ENCODE assay signal across 11 cellular contexts in the genomic region with DNA sequence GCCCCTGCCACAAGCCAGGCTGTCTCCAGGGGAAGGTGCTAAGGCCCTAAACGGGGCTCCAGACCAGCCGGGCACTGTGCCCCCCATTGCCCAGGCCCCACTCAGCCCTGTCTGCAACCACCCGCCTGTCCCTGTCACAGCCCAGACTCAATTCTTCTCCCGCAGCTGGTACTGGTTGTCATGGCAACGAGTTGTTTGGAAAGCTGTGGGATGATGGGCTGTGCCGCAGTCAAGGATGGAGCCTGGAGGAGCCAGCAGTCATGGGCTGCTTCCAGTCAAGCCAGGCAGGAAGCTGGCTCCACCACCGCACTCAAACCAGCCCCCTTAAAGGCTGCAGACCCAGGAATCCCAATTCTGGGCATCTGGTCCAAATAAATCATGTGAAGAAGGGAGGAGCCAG. TPM values are rescaled to one million over a fixed set of nuclear protein-coding genes. Genes with fewer than 3 reads are reported as not detected.
DNase-seq lines count a peak whose midpoint lies in the region; ATAC-seq and TF ChIP-seq lines count a peak whose summit lies in the region.
"Had no signal": no experiment of that assay in that cellular context is flagged by ENCODE, and none has a peak within 500 bp of the region (broad histone marks: within the 10 kb centered on the region; RNA-seq: fewer than 3 reads in every experiment).

No MANE protein-coding gene starts in this region.

- no peak overlapping the region for H3K27ac ChIP-seq in A673 (ENCODE audit: low read depth, low read length, poor library complexity, severe bottlenecking)

- no peak for ATAC-seq in GM21423 (IDR thresholded peaks at IDR 0.05; ENCODE audit: unreplicated experiment)

- no peak overlapping the region for H3K4me3 Mint-ChIP-seq in CD14-positive monocyte
- H3K4me3 Mint-ChIP-seq: memory B cell had no signal

- H3K27ac Mint-ChIP-seq in CD14-positive monocyte, result no peak overlapping the region
- H3K27ac Mint-ChIP-seq: memory B cell had no signal

- CTCF ChIA-PET in A673 (lab: Charles Lee), result interaction anchor here (0.5 to 1.0 kb wide), 2 partner anchors 22 to 153 kb away, joined by 4 to 7 read pairs; no protein-coding TSS in a partner anchor
- CTCF ChIA-PET in HEK293T (lab: Yijun Ruan, JAX), result no interaction called here

- no peaks in the 10 kb centered on the region for H3K36me3 Mint-ChIP-seq in CD14-positive monocyte
- H3K36me3 Mint-ChIP-seq: memory B cell had no signal

- POLR2A ChIA-PET in A673 (lab: Charles Lee; ENCODE audit: low non-redundant PET), result no interaction called here
- POLR2A ChIA-PET in HEK293T (lab: Yijun Ruan, JAX), result no interaction called here

- H3K36me3 ChIP-seq in A673 (ENCODE audit: insufficient read depth, low read length, poor library complexity, severe bottlenecking), result no peaks in the 10 kb centered on the region

- peak; percentile 60 for DNase-seq in A673 (ENCODE audit: low spot score)
- peak; percentile 64 for DNase-seq in NCI-H1092 (lab: John Stamatoyannopoulos, UW)
- DNase-seq in SW480 (ENCODE audit: low spot score), result peak; percentile 13
- DNase-seq in iPS DF 19.7 (ENCODE audit: low read depth, low spot score), result peak; percentile 40
- no peak for DNase-seq in HEK293T (ENCODE audit: extremely low spot score)
- no peak for DNase-seq in CD14-positive monocyte (ENCODE audit: low spot score)
- no peak for DNase-seq in central memory CD4-positive, alpha-beta T cell
- DNase-seq: aorta had no signal

- H3K4me1 Mint-ChIP-seq in CD14-positive monocyte, result peaks cover 11% of the 10 kb centered on the region

- H3K4me3 ChIP-seq in A673 (ENCODE audit: low read depth, low read length, poor library complexity, severe bottlenecking), result no peak overlapping the region

- peaks cover 9 to 16% (median 15%) of the 10 kb centered on the region in 3 donors for H3K27me3 Mint-ChIP-seq in CD14-positive monocyte (ENCODE audit: low read depth in 3 of 3)
- H3K27me3 Mint-ChIP-seq: memory B cell had no signal

- H3K4me1 ChIP-seq in A673 (ENCODE audit: insufficient read depth, low read length, poor library complexity, severe bottlenecking), result no peaks in the 10 kb centered on the region

- H3K9me3 Mint-ChIP-seq in CD14-positive monocyte, result peaks cover 0 to 4% (median 0%) of the 10 kb centered on the region in 7 donors
- H3K9me3 Mint-ChIP-seq: memory B cell had no signal

- TF ChIP-seq CTCF in A673 (conservative IDR thresholded peaks at IDR 0.05; ENCODE audit: low read depth, low read length) (no peak), CD14-positive monocyte (IDR thresholded peaks at IDR 0.05) (no peak)

- intact Hi-C loops in A673 (cut with micrococcal nuclease; ENCODE audit: unreplicated experiment) (no loop called here), CD14-positive monocyte (cut with micrococcal nuclease) (loop anchor here in 1 of 2 donors (10.0 kb wide), 1 partner anchor 93 kb away; no protein-coding TSS in a partner anchor)

- H3K27me3 ChIP-seq in A673 (replicated peaks; ENCODE audit: insufficient read depth, low read depth, low read length, poor library complexity), result no peaks in the 10 kb centered on the region

- no peaks in the 10 kb centered on the region for H3K9me3 ChIP-seq in A673 (ENCODE audit: low read depth, low read length, poor library complexity, severe bottlenecking)

- BruUV-seq in A673 (replicated peaks; lab: Mats Ljungman, UMichigan), result no TSS peak

TF ChIP-seq in HEK293T, 16 proteins besides CTCF, POLR2A, EP300 and RAD21:
- TF ChIP-seq LEF1 (IDR thresholded peaks at IDR 0.05; ENCODE audit: borderline replicate concordance) (no peak), SUZ12 (IDR thresholded peaks at IDR 0.05) (no peak), ZNF384 (IDR thresholded peaks at IDR 0.05) (no peak), L3MBTL2 (conservative IDR thresholded peaks at IDR 0.05) (no peak), ARNT (IDR thresholded peaks at IDR 0.05) (no peak), ELF4 (IDR thresholded peaks at IDR 0.05) (no peak), CTBP1 (IDR thresholded peaks at IDR 0.05; ENCODE audit: borderline replicate concordance) (no peak)

RNA-seq across cellular contexts. Expression of a gene that starts 4.2 kb away (rescaled TPM):
- 0.58 and 0.85 TPM in 2 replicates for total RNA-seq in A673 (2021)
- polyA plus RNA-seq in CD14-positive monocyte, result not detected
- total RNA-seq: T-helper 2 cell treated with Interferon-gamma antibody and Interleukin-4, amounts not matched to agents 100 ng/mL and 5 ng/mL, for 36 hours had no signal

RNA-seq across cellular contexts. Expression of a gene that starts 47.5 kb away (rescaled TPM):
- total RNA-seq in A673 (2021), result 5.9 and 8.6 TPM in 2 replicates
- not detected for polyA plus RNA-seq in CD14-positive monocyte

Comparison
In these comparisons a context has a peak if more than half of its experiments do, and no peak if none do; other contexts are left out.
1. DNase-seq: peak in A673 (single experiment), NCI-H1092 (single experiment), SW480 (single experiment) and iPS DF 19.7 (single experiment); none in HEK293T (single experiment), CD14-positive monocyte (single experiment) and central memory CD4-positive, alpha-beta T cell (single experiment).